ENCODE assay signal across 1 cellular context in genomic region chr19:14472202-14472961, GRCh38.
TF ChIP-seq lines count a peak whose summit lies in the region.

No MANE protein-coding gene starts in this region.

TF ChIP-seq in K562, 482 proteins besides CTCF, POLR2A, EP300 and RAD21 (continued from another document and continues in another):
- TF ChIP-seq KDM5B (IDR thresholded peaks at IDR 0.05; ENCODE audit: insufficient replicate concordance, low read depth, low read length), result no peak
- no peak for TF ChIP-seq CREB1 (IDR thresholded peaks at IDR 0.05)
- peak; percentile 37 for TF ChIP-seq CREB1 (CRISPR knock-in tag; IDR thresholded peaks at IDR 0.05)
- TF ChIP-seq SREBF2 (CRISPR knock-in tag; IDR thresholded peaks at IDR 0.05), result no peak
- TF ChIP-seq, protein P1, sequence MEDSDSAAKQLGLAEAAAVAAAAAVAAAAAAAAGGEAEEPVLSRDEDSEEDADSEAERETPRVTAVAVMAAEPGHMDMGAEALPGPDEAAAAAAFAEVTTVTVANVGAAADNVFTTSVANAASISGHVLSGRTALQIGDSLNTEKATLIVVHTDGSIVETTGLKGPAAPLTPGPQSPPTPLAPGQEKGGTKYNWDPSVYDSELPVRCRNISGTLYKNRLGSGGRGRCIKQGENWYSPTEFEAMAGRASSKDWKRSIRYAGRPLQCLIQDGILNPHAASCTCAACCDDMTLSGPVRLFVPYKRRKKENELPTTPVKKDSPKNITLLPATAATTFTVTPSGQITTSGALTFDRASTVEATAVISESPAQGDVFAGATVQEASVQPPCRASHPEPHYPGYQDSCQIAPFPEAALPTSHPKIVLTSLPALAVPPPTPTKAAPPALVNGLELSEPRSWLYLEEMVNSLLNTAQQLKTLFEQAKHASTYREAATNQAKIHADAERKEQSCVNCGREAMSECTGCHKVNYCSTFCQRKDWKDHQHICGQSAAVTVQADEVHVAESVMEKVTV (CRISPR knock-in tag; IDR thresholded peaks at IDR 0.05), result 0 out of 2 replicates have a peak, but pooled peaks have one; percentile 12
- TF ChIP-seq PATZ1 (CRISPR knock-in tag; IDR thresholded peaks at IDR 0.05; ENCODE audit: borderline replicate concordance), result no peak
- no peak for TF ChIP-seq ZNF444 (CRISPR knock-in tag; IDR thresholded peaks at IDR 0.05)
- 0 out of 2 replicates have a peak, but pooled peaks have one; percentile 23 for TF ChIP-seq ZNF583 (CRISPR knock-in tag; IDR thresholded peaks at IDR 0.05)
- no peak for TF ChIP-seq RBM39 (optimal IDR thresholded peaks at IDR 0.05; ENCODE audit: low read depth, low read length)
- no peak for TF ChIP-seq ZNF134 (CRISPR knock-in tag; conservative IDR thresholded peaks at IDR 0.05)
- TF ChIP-seq, protein P2, sequence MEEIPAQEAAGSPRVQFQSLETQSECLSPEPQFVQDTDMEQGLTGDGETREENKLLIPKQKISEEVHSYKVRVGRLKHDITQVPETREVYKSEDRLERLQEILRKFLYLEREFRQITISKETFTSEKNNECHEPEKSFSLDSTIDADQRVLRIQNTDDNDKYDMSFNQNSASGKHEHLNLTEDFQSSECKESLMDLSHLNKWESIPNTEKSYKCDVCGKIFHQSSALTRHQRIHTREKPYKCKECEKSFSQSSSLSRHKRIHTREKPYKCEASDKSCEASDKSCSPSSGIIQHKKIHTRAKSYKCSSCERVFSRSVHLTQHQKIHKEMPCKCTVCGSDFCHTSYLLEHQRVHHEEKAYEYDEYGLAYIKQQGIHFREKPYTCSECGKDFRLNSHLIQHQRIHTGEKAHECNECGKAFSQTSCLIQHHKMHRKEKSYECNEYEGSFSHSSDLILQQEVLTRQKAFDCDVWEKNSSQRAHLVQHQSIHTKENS (CRISPR knock-in tag; IDR thresholded peaks at IDR 0.05), result no peak
- TF ChIP-seq ZNF224 (CRISPR knock-in tag; IDR thresholded peaks at IDR 0.05), result no peak
- TF ChIP-seq NELFE (IDR thresholded peaks at IDR 0.05; ENCODE audit: insufficient read depth, insufficient read length), result no peak
- TF ChIP-seq KDM2B (CRISPR knock-in tag; IDR thresholded peaks at IDR 0.05), result peak; percentile 46
- TF ChIP-seq SAFB (IDR thresholded peaks at IDR 0.05; ENCODE audit: borderline replicate concordance, low read depth, low read length), result peak; percentile 78
- TF ChIP-seq YBX1 (IDR thresholded peaks at IDR 0.05), result no peak
- TF ChIP-seq FOXJ2 (tag; IDR thresholded peaks at IDR 0.05), result no peak
- no peak for TF ChIP-seq GABPA (tag; conservative IDR thresholded peaks at IDR 0.05; ENCODE audit: low read depth)
- no peak for TF ChIP-seq RAD51 (IDR thresholded peaks at IDR 0.05; ENCODE audit: borderline replicate concordance, low read depth)
- TF ChIP-seq ATF3 (IDR thresholded peaks at IDR 0.05), result no peak
- TF ChIP-seq ATF3 (CRISPR knock-in tag; conservative IDR thresholded peaks at IDR 0.05), result no peak
- TF ChIP-seq OTX1 (CRISPR knock-in tag; IDR thresholded peaks at IDR 0.05), result no peak
- no peak for TF ChIP-seq TSC22D4 (tag; IDR thresholded peaks at IDR 0.05)
- no peak for TF ChIP-seq ZSCAN29 (IDR thresholded peaks at IDR 0.05)
- no peak for TF ChIP-seq TCF3 (CRISPR knock-in tag; IDR thresholded peaks at IDR 0.05)
- TF ChIP-seq, protein P3, sequence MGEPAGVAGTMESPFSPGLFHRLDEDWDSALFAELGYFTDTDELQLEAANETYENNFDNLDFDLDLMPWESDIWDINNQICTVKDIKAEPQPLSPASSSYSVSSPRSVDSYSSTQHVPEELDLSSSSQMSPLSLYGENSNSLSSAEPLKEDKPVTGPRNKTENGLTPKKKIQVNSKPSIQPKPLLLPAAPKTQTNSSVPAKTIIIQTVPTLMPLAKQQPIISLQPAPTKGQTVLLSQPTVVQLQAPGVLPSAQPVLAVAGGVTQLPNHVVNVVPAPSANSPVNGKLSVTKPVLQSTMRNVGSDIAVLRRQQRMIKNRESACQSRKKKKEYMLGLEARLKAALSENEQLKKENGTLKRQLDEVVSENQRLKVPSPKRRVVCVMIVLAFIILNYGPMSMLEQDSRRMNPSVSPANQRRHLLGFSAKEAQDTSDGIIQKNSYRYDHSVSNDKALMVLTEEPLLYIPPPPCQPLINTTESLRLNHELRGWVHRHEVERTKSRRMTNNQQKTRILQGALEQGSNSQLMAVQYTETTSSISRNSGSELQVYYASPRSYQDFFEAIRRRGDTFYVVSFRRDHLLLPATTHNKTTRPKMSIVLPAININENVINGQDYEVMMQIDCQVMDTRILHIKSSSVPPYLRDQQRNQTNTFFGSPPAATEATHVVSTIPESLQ (CRISPR knock-in tag; IDR thresholded peaks at IDR 0.05), result no peak
- TF ChIP-seq, protein P4, sequence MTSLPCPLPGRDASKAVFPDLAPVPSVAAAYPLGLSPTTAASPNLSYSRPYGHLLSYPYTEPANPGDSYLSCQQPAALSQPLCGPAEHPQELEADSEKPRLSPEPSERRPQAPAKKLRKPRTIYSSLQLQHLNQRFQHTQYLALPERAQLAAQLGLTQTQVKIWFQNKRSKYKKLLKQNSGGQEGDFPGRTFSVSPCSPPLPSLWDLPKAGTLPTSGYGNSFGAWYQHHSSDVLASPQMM (CRISPR knock-in tag; IDR thresholded peaks at IDR 0.05), result no peak
- peak; percentile 79; the same call in 1 of the 2 replicates for TF ChIP-seq MTA3 (IDR thresholded peaks at IDR 0.05; ENCODE audit: borderline replicate concordance)
- no peak for TF ChIP-seq RFX1 (IDR thresholded peaks at IDR 0.05)
- no peak for TF ChIP-seq CBFA2T3 (IDR thresholded peaks at IDR 0.05)
- TF ChIP-seq MTA2 (IDR thresholded peaks at IDR 0.05; ENCODE audit: low read depth), result no peak
- no peak for TF ChIP-seq ZSCAN32 (CRISPR knock-in tag; IDR thresholded peaks at IDR 0.05)
- TF ChIP-seq RB1 (IDR thresholded peaks at IDR 0.05; ENCODE audit: low read depth), result peak; percentile 83
- TF ChIP-seq, protein P5, sequence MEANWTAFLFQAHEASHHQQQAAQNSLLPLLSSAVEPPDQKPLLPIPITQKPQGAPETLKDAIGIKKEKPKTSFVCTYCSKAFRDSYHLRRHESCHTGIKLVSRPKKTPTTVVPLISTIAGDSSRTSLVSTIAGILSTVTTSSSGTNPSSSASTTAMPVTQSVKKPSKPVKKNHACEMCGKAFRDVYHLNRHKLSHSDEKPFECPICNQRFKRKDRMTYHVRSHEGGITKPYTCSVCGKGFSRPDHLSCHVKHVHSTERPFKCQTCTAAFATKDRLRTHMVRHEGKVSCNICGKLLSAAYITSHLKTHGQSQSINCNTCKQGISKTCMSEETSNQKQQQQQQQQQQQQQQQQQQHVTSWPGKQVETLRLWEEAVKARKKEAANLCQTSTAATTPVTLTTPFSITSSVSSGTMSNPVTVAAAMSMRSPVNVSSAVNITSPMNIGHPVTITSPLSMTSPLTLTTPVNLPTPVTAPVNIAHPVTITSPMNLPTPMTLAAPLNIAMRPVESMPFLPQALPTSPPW (CRISPR knock-in tag; IDR thresholded peaks at IDR 0.05), result peak; percentile 50
- no peak for TF ChIP-seq HNRNPL (IDR thresholded peaks at IDR 0.05; ENCODE audit: low read depth, low read length)
- TF ChIP-seq, protein P6, sequence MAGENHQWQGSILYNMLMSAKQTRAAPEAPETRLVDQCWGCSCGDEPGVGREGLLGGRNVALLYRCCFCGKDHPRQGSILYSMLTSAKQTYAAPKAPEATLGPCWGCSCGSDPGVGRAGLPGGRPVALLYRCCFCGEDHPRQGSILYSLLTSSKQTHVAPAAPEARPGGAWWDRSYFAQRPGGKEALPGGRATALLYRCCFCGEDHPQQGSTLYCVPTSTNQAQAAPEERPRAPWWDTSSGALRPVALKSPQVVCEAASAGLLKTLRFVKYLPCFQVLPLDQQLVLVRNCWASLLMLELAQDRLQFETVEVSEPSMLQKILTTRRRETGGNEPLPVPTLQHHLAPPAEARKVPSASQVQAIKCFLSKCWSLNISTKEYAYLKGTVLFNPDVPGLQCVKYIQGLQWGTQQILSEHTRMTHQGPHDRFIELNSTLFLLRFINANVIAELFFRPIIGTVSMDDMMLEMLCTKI (IDR thresholded peaks at IDR 0.05; ENCODE audit: partially characterized antibody), result no peak
- no peak for TF ChIP-seq DDX20 (tag; IDR thresholded peaks at IDR 0.05; ENCODE audit: low read depth)
- TF ChIP-seq BCL6 (CRISPR knock-in tag; IDR thresholded peaks at IDR 0.05), result no peak
- TF ChIP-seq PHF21A (IDR thresholded peaks at IDR 0.05; ENCODE audit: borderline replicate concordance, low read depth), result no peak
- no peak for TF ChIP-seq SAP30 (IDR thresholded peaks at IDR 0.05; ENCODE audit: borderline replicate concordance, insufficient read depth, low read depth, low read length, poor library complexity, severe bottlenecking)
- TF ChIP-seq RBM14 (IDR thresholded peaks at IDR 0.05; ENCODE audit: borderline replicate concordance, insufficient read depth, low read depth, low read length), result peak; percentile 35; the same call in 1 of the 2 replicates
- TF ChIP-seq NBN (IDR thresholded peaks at IDR 0.05; ENCODE audit: low read depth), result no peak
- no peak for TF ChIP-seq HMGXB4 (CRISPR knock-in tag; IDR thresholded peaks at IDR 0.05)
- peak; percentile 91 for TF ChIP-seq HNRNPLL (IDR thresholded peaks at IDR 0.05; ENCODE audit: low read depth, low read length, poor library complexity, severe bottlenecking)
- peak; percentile 36 for TF ChIP-seq POLR2B (IDR thresholded peaks at IDR 0.05; ENCODE audit: low read depth, partially characterized antibody)
- TF ChIP-seq SMAD4 (CRISPR knock-in tag; conservative IDR thresholded peaks at IDR 0.05), result peak; percentile 39; the same call in 1 of the 2 replicates
- TF ChIP-seq CREB3L1 (IDR thresholded peaks at IDR 0.05; ENCODE audit: borderline replicate concordance, low read depth), result 0 out of 2 replicates have a peak, but pooled peaks have one; percentile 26
- no peak for TF ChIP-seq MEF2D (tag; conservative IDR thresholded peaks at IDR 0.05; ENCODE audit: low read depth)
- TF ChIP-seq ZNF57 (CRISPR knock-in tag; IDR thresholded peaks at IDR 0.05), result no peak
- no peak for TF ChIP-seq ZNF512 (tag; IDR thresholded peaks at IDR 0.05)
- TF ChIP-seq SRSF7 (optimal IDR thresholded peaks at IDR 0.05; ENCODE audit: low read depth, low read length), result no peak
- peak; percentile 68 for TF ChIP-seq CBX1 (IDR thresholded peaks at IDR 0.05; ENCODE audit: low read depth)
- no peak for TF ChIP-seq FUS (optimal IDR thresholded peaks at IDR 0.05; ENCODE audit: low read depth, low read length)
- TF ChIP-seq, protein P7, sequence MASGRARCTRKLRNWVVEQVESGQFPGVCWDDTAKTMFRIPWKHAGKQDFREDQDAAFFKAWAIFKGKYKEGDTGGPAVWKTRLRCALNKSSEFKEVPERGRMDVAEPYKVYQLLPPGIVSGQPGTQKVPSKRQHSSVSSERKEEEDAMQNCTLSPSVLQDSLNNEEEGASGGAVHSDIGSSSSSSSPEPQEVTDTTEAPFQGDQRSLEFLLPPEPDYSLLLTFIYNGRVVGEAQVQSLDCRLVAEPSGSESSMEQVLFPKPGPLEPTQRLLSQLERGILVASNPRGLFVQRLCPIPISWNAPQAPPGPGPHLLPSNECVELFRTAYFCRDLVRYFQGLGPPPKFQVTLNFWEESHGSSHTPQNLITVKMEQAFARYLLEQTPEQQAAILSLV (tag; IDR thresholded peaks at IDR 0.05), result no peak
- TF ChIP-seq NFE2 (IDR thresholded peaks at IDR 0.05; ENCODE audit: low read depth), result no peak
